19 cellular contexts compared by ENCODE assay signal in genomic region chr1:4115191-4115900, GRCh38.
A peak's percentile ranks its signal among the peaks of the same experiment; 100 is the strongest.
DNase-seq lines count a peak whose midpoint lies in the region; ATAC-seq and TF ChIP-seq lines count a peak whose summit lies in the region.
"Had no signal": no experiment of that assay in that cellular context is flagged by ENCODE, and none has a peak within 500 bp of the region (broad histone marks: within the 10 kb centered on the region; RNA-seq: fewer than 3 reads in every experiment).

No MANE protein-coding gene starts in this region.

- DNase-seq in RPMI8226 (peak; percentile 28), neuronal stem cell (ENCODE audit: low spot score) (no peak), sigmoid colon (peak; percentile 21), NOMO-1 treated with dmso at 0.1 percent for 144 hours (lab: John Stamatoyannopoulos, UW; ENCODE audit: unreplicated experiment) (no peak)
- DNase-seq in activated CD8-positive, alpha-beta T cell treated with anti-CD3 and anti-CD28 coated beads for 36 hours, result no peak
- DNase-seq: ACHN; Calu3; CD4-positive, alpha-beta memory T cell; DMS79 treated with DMSO at 0.1 percent for 48 hours; GF-D8; GOT3; H9; IMR-90 had no signal

- no peak overlapping the region for H3K14ac ChIP-seq in neuronal stem cell (ENCODE audit: low read length)

- CTCF ChIA-PET in activated CD8-positive, alpha-beta T cell treated with anti-CD3 and anti-CD28 coated beads for 36 hours (lab: Charles Lee), result no interaction called here

- H4K8ac ChIP-seq in neuronal stem cell (ENCODE audit: low read depth, low read length), result peak overlapping the region; percentile 88

- H3K27me3 Mint-ChIP-seq in activated CD8-positive, alpha-beta T cell treated with anti-CD3 and anti-CD28 coated beads for 36 hours, result no peaks in the 10 kb centered on the region

- no peak overlapping the region for H2BK15ac ChIP-seq in neuronal stem cell (ENCODE audit: low read length)

- H3K18ac ChIP-seq in neuronal stem cell (ENCODE audit: low read length), result no peak overlapping the region

- no peaks in the 10 kb centered on the region for H3K4me1 ChIP-seq in HUES48 (ENCODE audit: control insufficient read depth, insufficient read depth, low read length)
- H3K4me1 ChIP-seq in neuronal stem cell (ENCODE audit: control insufficient read depth in 2 of 2, insufficient read depth in 1 of 2, low read depth in 1 of 2, low read length in 2 of 2), result peaks cover 0 to 8% of the 10 kb centered on the region in 2 donors
- H3K4me1 ChIP-seq in sigmoid colon, result no peaks in the 10 kb centered on the region

- peak overlapping the region; percentile 20 for H2AK5ac ChIP-seq in neuronal stem cell (ENCODE audit: low read depth, low read length)

- H3K9me3 ChIP-seq in HUES48 (ENCODE audit: control insufficient read depth, insufficient read depth, low read length) (peaks cover 41% of the 10 kb centered on the region), neuronal stem cell (replicated peaks in 1 of 2; ENCODE audit: control insufficient read depth in 2 of 2, insufficient read depth in 1 of 2, low read depth in 1 of 2, low read length in 2 of 2) (peaks cover 0 to 4% of the 10 kb centered on the region in 2 donors), sigmoid colon (no peaks in the 10 kb centered on the region)

- POLR2A ChIA-PET in activated CD8-positive, alpha-beta T cell treated with anti-CD3 and anti-CD28 coated beads for 36 hours (lab: Charles Lee), result interaction anchor here (1.0 kb wide), 1 partner anchor 9 kb away, joined by 5 read pairs; no protein-coding TSS in a partner anchor

- H3K27me3 ChIP-seq in HUES48 (ENCODE audit: control insufficient read depth, insufficient read depth, low read length) (no peaks in the 10 kb centered on the region), neuronal stem cell (ENCODE audit: control insufficient read depth in 3 of 3, insufficient read depth in 3 of 3, low read depth in 1 of 3, low read length in 3 of 3) (peaks cover 0 to 5% (median 0%) of the 10 kb centered on the region in 3 experiments), sigmoid colon (no peaks in the 10 kb centered on the region)

- ATAC-seq in HG02642 (IDR thresholded peaks at IDR 0.05; ENCODE audit: poor library complexity, unreplicated experiment), result no peak
- no peak for ATAC-seq in GM18511 (IDR thresholded peaks at IDR 0.05; ENCODE audit: unreplicated experiment)
- no peak for ATAC-seq in activated CD8-positive, alpha-beta T cell treated with anti-CD3 and anti-CD28 coated beads for 36 hours
- ATAC-seq: K562 had no signal

- WGBS in neuronal stem cell (ENCODE audit: extremely low coverage in 2 of 2, insufficient read length in 2 of 2, insufficient replicate concordance in 1 of 2), 2 donors, result no CpG with 5 or more reads among the region's 18 CpGs
- 88 to 89% methylated on average over 18 of the region's 18 CpGs for WGBS in sigmoid colon, 2 donors

- no peak overlapping the region for H3K4me3 ChIP-seq in HUES48 (ENCODE audit: low read depth, low read length)
- H3K4me3 ChIP-seq in neuronal stem cell (ENCODE audit: low read length in 2 of 2), result no peak overlapping the region
- H3K4me3 ChIP-seq in sigmoid colon, result no peak overlapping the region
- H3K4me3 ChIP-seq: K562 had no signal

- no peaks in the 10 kb centered on the region for H3K36me3 ChIP-seq in HUES48 (ENCODE audit: control insufficient read depth, insufficient read depth, low read length)
- no peaks in the 10 kb centered on the region for H3K36me3 ChIP-seq in neuronal stem cell (replicated peaks in 1 of 2; ENCODE audit: control insufficient read depth in 2 of 2, insufficient read depth in 2 of 2, low read length in 2 of 2)
- H3K36me3 ChIP-seq in sigmoid colon, result no peaks in the 10 kb centered on the region

- no peak overlapping the region for H3K4ac ChIP-seq in neuronal stem cell (ENCODE audit: low read length)

- peaks cover 7% of the 10 kb centered on the region for H3K9me3 Mint-ChIP-seq in activated CD8-positive, alpha-beta T cell treated with anti-CD3 and anti-CD28 coated beads for 36 hours

- no peak overlapping the region for H2AFZ ChIP-seq in neuronal stem cell (ENCODE audit: low read length)

- no peak overlapping the region for H2BK12ac ChIP-seq in neuronal stem cell (ENCODE audit: low read length)

- no peaks in the 10 kb centered on the region for H3K36me3 Mint-ChIP-seq in activated CD8-positive, alpha-beta T cell treated with anti-CD3 and anti-CD28 coated beads for 36 hours (ENCODE audit: low read depth)
- H3K36me3 Mint-ChIP-seq: CD4-positive, alpha-beta memory T cell had no signal

- no peak for TF ChIP-seq CTCF in sigmoid colon (IDR thresholded peaks at IDR 0.05)
- no peak for TF ChIP-seq CTCF in activated CD8-positive, alpha-beta T cell treated with anti-CD3 and anti-CD28 coated beads for 36 hours (IDR thresholded peaks at IDR 0.05)

- H3K4me2 ChIP-seq in neuronal stem cell (ENCODE audit: insufficient read depth, low read length, poor library complexity, severe bottlenecking), result no peak overlapping the region

- no peak overlapping the region for H3K27ac Mint-ChIP-seq in activated CD8-positive, alpha-beta T cell treated with anti-CD3 and anti-CD28 coated beads for 36 hours
- H3K27ac Mint-ChIP-seq: CD4-positive, alpha-beta memory T cell had no signal

- no peaks in the 10 kb centered on the region for H3K79me1 ChIP-seq in neuronal stem cell (ENCODE audit: low read depth, low read length)

- H2BK120ac ChIP-seq in neuronal stem cell (ENCODE audit: low read depth, low read length), result no peak overlapping the region

- no peak for TF ChIP-seq EP300 in sigmoid colon (IDR thresholded peaks at IDR 0.05)

- H3K27ac ChIP-seq in HUES48 (ENCODE audit: low read depth, low read length) (peak overlapping the region; percentile 30), neuronal stem cell (replicated peaks; ENCODE audit: low read length) (no peak overlapping the region), sigmoid colon (no peak overlapping the region)
- H3K27ac ChIP-seq: C4-2B, HL-60 had no signal

- H3K4me3 Mint-ChIP-seq in activated CD8-positive, alpha-beta T cell treated with anti-CD3 and anti-CD28 coated beads for 36 hours, result no peak overlapping the region
- H3K4me3 Mint-ChIP-seq: CD4-positive, alpha-beta memory T cell; H9 had no signal

- no peak for TF ChIP-seq POLR2A in sigmoid colon (IDR thresholded peaks at IDR 0.05)

- no peak overlapping the region for H4K91ac ChIP-seq in neuronal stem cell (ENCODE audit: low read depth, low read length, poor library complexity)

- H3K23ac ChIP-seq in neuronal stem cell (ENCODE audit: low read depth, low read length, poor library complexity), result no peak overlapping the region

- H3K9ac ChIP-seq in HUES48 (ENCODE audit: low read depth, low read length) (no peak overlapping the region), neuronal stem cell (ENCODE audit: low read depth, low read length, poor library complexity) (no peak overlapping the region)

- H2BK5ac ChIP-seq in neuronal stem cell (ENCODE audit: low read length), result no peak overlapping the region

- intact Hi-C loops in sigmoid colon (cut with DNase I), result no loop called here
- intact Hi-C loops in activated CD8-positive, alpha-beta T cell treated with anti-CD3 and anti-CD28 coated beads for 36 hours (cut with micrococcal nuclease), result no loop called here

- no peaks in the 10 kb centered on the region for H3K4me1 Mint-ChIP-seq in activated CD8-positive, alpha-beta T cell treated with anti-CD3 and anti-CD28 coated beads for 36 hours (ENCODE audit: low read depth)
- H3K4me1 Mint-ChIP-seq: CD4-positive, alpha-beta memory T cell had no signal

Comparison
In these comparisons a context has a peak if more than half of its experiments do, and no peak if none do; other contexts are left out.
1. DNase-seq: peak in RPMI8226 (single experiment) and sigmoid colon (single experiment); none in neuronal stem cell (single experiment), NOMO-1 treated with dmso at 0.1 percent for 144 hours (single experiment) and activated CD8-positive, alpha-beta T cell treated with anti-CD3 and anti-CD28 coated beads for 36 hours (single experiment).